Comparison of ENCODE assay signal across 12 cellular contexts in the genomic region with DNA sequence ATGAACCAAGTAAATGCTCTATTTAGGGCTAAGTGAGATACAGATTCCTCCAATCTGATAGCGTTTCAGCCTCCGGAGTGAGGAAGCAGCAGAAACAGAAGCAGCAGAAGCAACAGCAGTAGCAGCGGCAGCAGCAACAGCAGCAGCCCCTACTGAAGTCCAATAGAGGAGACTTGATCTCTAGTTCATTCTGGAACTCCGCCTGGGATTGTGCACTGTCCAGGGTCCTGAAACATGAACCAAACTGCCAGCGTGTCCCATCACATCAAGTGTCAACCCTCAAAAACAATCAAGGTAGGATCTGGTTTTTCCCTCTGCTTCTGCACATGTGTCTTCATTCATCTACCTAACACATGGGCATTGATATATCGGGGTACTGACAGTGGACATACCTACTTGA.
DNase-seq lines count a peak whose midpoint lies in the region; ATAC-seq lines count a peak whose summit lies in the region.
"Had no signal": no experiment of that assay in that cellular context is flagged by ENCODE, and none has a peak within 500 bp of the region (broad histone marks: within the 10 kb centered on the region; RNA-seq: fewer than 3 reads in every experiment).

Gene DPP10, plus strand, starts transcription at position 97 of the 400 bp plus-strand sequence.

- H3K4me1 Mint-ChIP-seq in stimulated activated naive CD8-positive, alpha-beta T cell treated with anti-CD3 and anti-CD28 coated beads, Interleukin-15, amount 100 ng/mL, for 72 hours, result no peaks in the 10 kb centered on the region
- H3K4me1 Mint-ChIP-seq: CD4-positive, CD25-positive, alpha-beta regulatory T cell had no signal

- DNase-seq in stimulated activated naive CD8-positive, alpha-beta T cell treated with anti-CD3 and anti-CD28 coated beads, Interleukin-15, Interleukin-2, amounts not matched to agents 100 U/mL and 50 U/mL, for 24 hours, result peak; percentile 5
- no peak for DNase-seq in stimulated activated naive CD8-positive, alpha-beta T cell treated with anti-CD3 and anti-CD28 coated beads, Interleukin-15, amount 100 ng/mL, for 72 hours
- peak; percentile 14 for DNase-seq in UCSD-AML1 (lab: John Stamatoyannopoulos, UW; ENCODE audit: unreplicated experiment)
- DNase-seq in islet precursor cell, result peak; percentile 83
- no peak for DNase-seq in stimulated activated naive CD4-positive, alpha-beta T cell treated with Interleukin-2 at 50 U/mL for 16 hours (lab: John Stamatoyannopoulos, UW)
- DNase-seq in NCI-H1092 treated with DMSO at 0.1 percent for 48 hours (lab: John Stamatoyannopoulos, UW), result no peak
- DNase-seq: CD4-positive, CD25-positive, alpha-beta regulatory T cell; NCI-H1930 had no signal

- no peak within 1 kb of the TSS for H3K27ac Mint-ChIP-seq in stimulated activated naive CD8-positive, alpha-beta T cell treated with anti-CD3 and anti-CD28 coated beads, Interleukin-15, amount 100 ng/mL, for 72 hours
- H3K27ac Mint-ChIP-seq: CD4-positive, CD25-positive, alpha-beta regulatory T cell; natural killer cell treated with Interleukin-12 subunit alpha and Interleukin-12 subunit beta and Interleukin-15 and Interleukin-18, amount 100 ng/mL, for 72 hours had no signal

- no peak within 1 kb of the TSS for H3K4me3 Mint-ChIP-seq in stimulated activated naive CD8-positive, alpha-beta T cell treated with anti-CD3 and anti-CD28 coated beads, Interleukin-15, amount 100 ng/mL, for 72 hours
- H3K4me3 Mint-ChIP-seq: CD4-positive, CD25-positive, alpha-beta regulatory T cell; natural killer cell treated with Interleukin-12 subunit alpha and Interleukin-12 subunit beta and Interleukin-15 and Interleukin-18, amount 100 ng/mL, for 72 hours had no signal

- ATAC-seq in stimulated activated naive CD8-positive, alpha-beta T cell treated with anti-CD3 and anti-CD28 coated beads, Interleukin-15, Interleukin-2, amounts not matched to agents 100 U/mL and 50 U/mL, for 24 hours, result no peak
- ATAC-seq in stimulated activated naive CD8-positive, alpha-beta T cell treated with anti-CD3 and anti-CD28 coated beads, Interleukin-15, amount 100 ng/mL, for 72 hours, result no peak
- ATAC-seq in GM18873 (IDR thresholded peaks at IDR 0.05; ENCODE audit: low FRiP score, unreplicated experiment) (no peak), HG02970 (IDR thresholded peaks at IDR 0.05; ENCODE audit: low FRiP score, unreplicated experiment) (no peak)
- ATAC-seq: gastroesophageal sphincter; natural killer cell treated with Interleukin-12 subunit alpha and Interleukin-12 subunit beta and Interleukin-15 and Interleukin-18, amount 100 ng/mL, for 72 hours had no signal

- H3K9me3 Mint-ChIP-seq in stimulated activated naive CD8-positive, alpha-beta T cell treated with anti-CD3 and anti-CD28 coated beads, Interleukin-15, amount 100 ng/mL, for 72 hours, result no peaks in the 10 kb centered on the region
- H3K9me3 Mint-ChIP-seq: CD4-positive, CD25-positive, alpha-beta regulatory T cell; natural killer cell treated with Interleukin-12 subunit alpha and Interleukin-12 subunit beta and Interleukin-15 and Interleukin-18, amount 100 ng/mL, for 72 hours had no signal

- no peaks in the 10 kb centered on the region for H3K27me3 Mint-ChIP-seq in stimulated activated naive CD8-positive, alpha-beta T cell treated with anti-CD3 and anti-CD28 coated beads, Interleukin-15, amount 100 ng/mL, for 72 hours
- H3K27me3 Mint-ChIP-seq: CD4-positive, CD25-positive, alpha-beta regulatory T cell; natural killer cell treated with Interleukin-12 subunit alpha and Interleukin-12 subunit beta and Interleukin-15 and Interleukin-18, amount 100 ng/mL, for 72 hours had no signal

Comparison
In these comparisons a context has a peak if more than half of its experiments do, and no peak if none do; other contexts are left out.
1. DNase-seq: peak in stimulated activated naive CD8-positive, alpha-beta T cell treated with anti-CD3 and anti-CD28 coated beads, Interleukin-15, Interleukin-2, amounts not matched to agents 100 U/mL and 50 U/mL, for 24 hours (single experiment), UCSD-AML1 (single experiment) and islet precursor cell (single experiment); none in stimulated activated naive CD8-positive, alpha-beta T cell treated with anti-CD3 and anti-CD28 coated beads, Interleukin-15, amount 100 ng/mL, for 72 hours (0 of 2), stimulated activated naive CD4-positive, alpha-beta T cell treated with Interleukin-2 at 50 U/mL for 16 hours (single experiment) and NCI-H1092 treated with DMSO at 0.1 percent for 48 hours (single experiment).